In the genomic region with DNA sequence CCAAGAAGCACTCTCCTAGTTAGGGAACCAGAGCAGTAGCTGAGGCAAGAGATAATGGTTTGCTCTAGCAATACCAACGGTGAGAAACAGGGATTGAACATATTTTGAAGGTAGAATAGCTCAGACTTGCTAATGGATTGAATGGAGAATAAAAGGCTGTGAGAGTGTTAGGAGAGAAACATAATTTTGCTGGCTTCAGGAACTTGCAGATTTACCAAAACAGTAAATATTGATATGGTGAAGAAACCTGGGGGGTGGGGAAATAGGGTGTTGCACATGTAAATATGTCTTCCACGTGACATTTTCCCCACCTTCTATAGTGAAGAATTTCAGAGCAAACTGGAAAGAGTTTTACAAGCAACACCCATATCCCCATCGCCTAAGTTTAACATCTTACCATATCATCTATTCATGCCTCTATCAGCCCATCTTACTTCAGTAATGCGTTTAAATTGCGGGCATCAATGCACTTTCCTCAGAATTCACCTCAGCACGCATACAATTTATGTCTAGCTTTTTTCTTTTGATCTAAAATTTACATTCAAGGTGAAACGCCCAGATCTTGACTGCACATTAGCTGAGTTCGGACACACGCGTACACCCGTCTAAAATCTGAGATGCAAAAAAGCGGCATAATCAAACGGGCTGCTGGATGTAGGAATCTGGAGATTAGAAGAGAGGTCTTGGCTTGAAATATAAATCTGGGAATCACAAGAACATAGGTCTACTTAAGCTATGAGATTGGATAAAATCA, we compare ENCODE assay signal across 1 cellular context.
TF ChIP-seq lines count a peak whose summit lies in the region.

No MANE protein-coding gene starts in this region.

TF ChIP-seq in GM12878, 131 proteins besides CTCF, POLR2A, EP300 and RAD21:
- TF ChIP-seq TCF7 (IDR thresholded peaks at IDR 0.05; ENCODE audit: borderline replicate concordance): no peak
- TF ChIP-seq, protein P1, sequence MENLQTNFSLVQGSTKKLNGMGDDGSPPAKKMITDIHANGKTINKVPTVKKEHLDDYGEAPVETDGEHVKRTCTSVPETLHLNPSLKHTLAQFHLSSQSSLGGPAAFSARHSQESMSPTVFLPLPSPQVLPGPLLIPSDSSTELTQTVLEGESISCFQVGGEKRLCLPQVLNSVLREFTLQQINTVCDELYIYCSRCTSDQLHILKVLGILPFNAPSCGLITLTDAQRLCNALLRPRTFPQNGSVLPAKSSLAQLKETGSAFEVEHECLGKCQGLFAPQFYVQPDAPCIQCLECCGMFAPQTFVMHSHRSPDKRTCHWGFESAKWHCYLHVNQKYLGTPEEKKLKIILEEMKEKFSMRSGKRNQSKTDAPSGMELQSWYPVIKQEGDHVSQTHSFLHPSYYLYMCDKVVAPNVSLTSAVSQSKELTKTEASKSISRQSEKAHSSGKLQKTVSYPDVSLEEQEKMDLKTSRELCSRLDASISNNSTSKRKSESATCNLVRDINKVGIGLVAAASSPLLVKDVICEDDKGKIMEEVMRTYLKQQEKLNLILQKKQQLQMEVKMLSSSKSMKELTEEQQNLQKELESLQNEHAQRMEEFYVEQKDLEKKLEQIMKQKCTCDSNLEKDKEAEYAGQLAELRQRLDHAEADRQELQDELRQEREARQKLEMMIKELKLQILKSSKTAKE (IDR thresholded peaks at IDR 0.05; ENCODE audit: low read depth, poor library complexity, severe bottlenecking): no peak
- no peak for TF ChIP-seq POLR2AphosphoS5 (IDR thresholded peaks at IDR 0.05; ENCODE audit: low read length)
- no peak for TF ChIP-seq CHD2 (IDR thresholded peaks at IDR 0.05; ENCODE audit: borderline replicate concordance, low read depth, low read length)
- TF ChIP-seq PAX5 (IDR thresholded peaks at IDR 0.05; ENCODE audit: borderline replicate concordance, low read depth, low read length): no peak
- no peak for TF ChIP-seq DPF2 (IDR thresholded peaks at IDR 0.05)
- TF ChIP-seq, protein P2, sequence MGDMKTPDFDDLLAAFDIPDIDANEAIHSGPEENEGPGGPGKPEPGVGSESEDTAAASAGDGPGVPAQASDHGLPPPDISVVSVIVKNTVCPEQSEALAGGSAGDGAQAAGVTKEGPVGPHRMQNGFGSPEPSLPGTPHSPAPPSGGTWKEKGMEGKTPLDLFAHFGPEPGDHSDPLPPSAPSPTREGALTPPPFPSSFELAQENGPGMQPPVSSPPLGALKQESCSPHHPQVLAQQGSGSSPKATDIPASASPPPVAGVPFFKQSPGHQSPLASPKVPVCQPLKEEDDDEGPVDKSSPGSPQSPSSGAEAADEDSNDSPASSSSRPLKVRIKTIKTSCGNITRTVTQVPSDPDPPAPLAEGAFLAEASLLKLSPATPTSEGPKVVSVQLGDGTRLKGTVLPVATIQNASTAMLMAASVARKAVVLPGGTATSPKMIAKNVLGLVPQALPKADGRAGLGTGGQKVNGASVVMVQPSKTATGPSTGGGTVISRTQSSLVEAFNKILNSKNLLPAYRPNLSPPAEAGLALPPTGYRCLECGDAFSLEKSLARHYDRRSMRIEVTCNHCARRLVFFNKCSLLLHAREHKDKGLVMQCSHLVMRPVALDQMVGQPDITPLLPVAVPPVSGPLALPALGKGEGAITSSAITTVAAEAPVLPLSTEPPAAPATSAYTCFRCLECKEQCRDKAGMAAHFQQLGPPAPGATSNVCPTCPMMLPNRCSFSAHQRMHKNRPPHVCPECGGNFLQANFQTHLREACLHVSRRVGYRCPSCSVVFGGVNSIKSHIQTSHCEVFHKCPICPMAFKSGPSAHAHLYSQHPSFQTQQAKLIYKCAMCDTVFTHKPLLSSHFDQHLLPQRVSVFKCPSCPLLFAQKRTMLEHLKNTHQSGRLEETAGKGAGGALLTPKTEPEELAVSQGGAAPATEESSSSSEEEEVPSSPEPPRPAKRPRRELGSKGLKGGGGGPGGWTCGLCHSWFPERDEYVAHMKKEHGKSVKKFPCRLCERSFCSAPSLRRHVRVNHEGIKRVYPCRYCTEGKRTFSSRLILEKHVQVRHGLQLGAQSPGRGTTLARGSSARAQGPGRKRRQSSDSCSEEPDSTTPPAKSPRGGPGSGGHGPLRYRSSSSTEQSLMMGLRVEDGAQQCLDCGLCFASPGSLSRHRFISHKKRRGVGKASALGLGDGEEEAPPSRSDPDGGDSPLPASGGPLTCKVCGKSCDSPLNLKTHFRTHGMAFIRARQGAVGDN (IDR thresholded peaks at IDR 0.05): no peak
- TF ChIP-seq, protein P3, sequence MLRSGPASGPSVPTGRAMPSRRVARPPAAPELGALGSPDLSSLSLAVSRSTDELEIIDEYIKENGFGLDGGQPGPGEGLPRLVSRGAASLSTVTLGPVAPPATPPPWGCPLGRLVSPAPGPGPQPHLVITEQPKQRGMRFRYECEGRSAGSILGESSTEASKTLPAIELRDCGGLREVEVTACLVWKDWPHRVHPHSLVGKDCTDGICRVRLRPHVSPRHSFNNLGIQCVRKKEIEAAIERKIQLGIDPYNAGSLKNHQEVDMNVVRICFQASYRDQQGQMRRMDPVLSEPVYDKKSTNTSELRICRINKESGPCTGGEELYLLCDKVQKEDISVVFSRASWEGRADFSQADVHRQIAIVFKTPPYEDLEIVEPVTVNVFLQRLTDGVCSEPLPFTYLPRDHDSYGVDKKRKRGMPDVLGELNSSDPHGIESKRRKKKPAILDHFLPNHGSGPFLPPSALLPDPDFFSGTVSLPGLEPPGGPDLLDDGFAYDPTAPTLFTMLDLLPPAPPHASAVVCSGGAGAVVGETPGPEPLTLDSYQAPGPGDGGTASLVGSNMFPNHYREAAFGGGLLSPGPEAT (IDR thresholded peaks at IDR 0.05; ENCODE audit: low read depth): no peak
- TF ChIP-seq, protein P4, sequence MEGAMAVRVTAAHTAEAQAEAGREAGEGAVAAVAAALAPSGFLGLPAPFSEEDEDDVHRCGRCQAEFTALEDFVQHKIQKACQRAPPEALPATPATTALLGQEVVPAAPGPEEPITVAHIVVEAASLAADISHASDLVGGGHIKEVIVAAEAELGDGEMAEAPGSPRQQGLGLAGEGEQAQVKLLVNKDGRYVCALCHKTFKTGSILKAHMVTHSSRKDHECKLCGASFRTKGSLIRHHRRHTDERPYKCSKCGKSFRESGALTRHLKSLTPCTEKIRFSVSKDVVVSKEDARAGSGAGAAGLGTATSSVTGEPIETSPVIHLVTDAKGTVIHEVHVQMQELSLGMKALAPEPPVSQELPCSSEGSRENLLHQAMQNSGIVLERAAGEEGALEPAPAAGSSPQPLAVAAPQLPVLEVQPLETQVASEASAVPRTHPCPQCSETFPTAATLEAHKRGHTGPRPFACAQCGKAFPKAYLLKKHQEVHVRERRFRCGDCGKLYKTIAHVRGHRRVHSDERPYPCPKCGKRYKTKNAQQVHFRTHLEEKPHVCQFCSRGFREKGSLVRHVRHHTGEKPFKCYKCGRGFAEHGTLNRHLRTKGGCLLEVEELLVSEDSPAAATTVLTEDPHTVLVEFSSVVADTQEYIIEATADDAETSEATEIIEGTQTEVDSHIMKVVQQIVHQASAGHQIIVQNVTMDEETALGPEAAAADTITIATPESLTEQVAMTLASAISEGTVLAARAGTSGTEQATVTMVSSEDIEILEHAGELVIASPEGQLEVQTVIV (IDR thresholded peaks at IDR 0.05; ENCODE audit: borderline replicate concordance, partially characterized antibody): no peak
- TF ChIP-seq SIN3A (IDR thresholded peaks at IDR 0.05; ENCODE audit: low read depth, low read length): no peak
